Comparison of ENCODE assay signal across 10 cellular contexts in genomic region chr9:31519011-31519410, GRCh38.
DNase-seq lines count a peak whose midpoint lies in the region; ATAC-seq and TF ChIP-seq lines count a peak whose summit lies in the region.
"Had no signal": no experiment of that assay in that cellular context is flagged by ENCODE, and none has a peak within 500 bp of the region (broad histone marks: within the 10 kb centered on the region; RNA-seq: fewer than 3 reads in every experiment).

No MANE protein-coding gene starts in this region.

- no peak overlapping the region for H3K4me3 Mint-ChIP-seq in activated CD4-positive, alpha-beta T cell treated with anti-CD3 and anti-CD28 coated beads for 36 hours
- no peak overlapping the region for H3K4me3 Mint-ChIP-seq in WTC11

- DNase-seq in activated CD4-positive, alpha-beta T cell treated with anti-CD3 and anti-CD28 coated beads for 36 hours = peak; percentile 72
- no peak for DNase-seq in activated CD4-positive, alpha-beta T cell treated with anti-CD3 and anti-CD28 coated beads, Interleukin-2, amount 50 U/mL, for 1 hour
- DNase-seq in WTC11 (ENCODE audit: low spot score) = peak; percentile 51
- DNase-seq in stimulated activated CD4-positive, alpha-beta T cell treated with anti-CD3 and anti-CD28 coated beads, TNF-alpha, amount 100 ng/mL, for 24 hours (ENCODE audit: low read depth in 3 of 3) = peak; percentile 3 to 26 (median 8)
- no peak for DNase-seq in NCI-H446 treated with DMSO at 0.1 percent for 48 hours (lab: John Stamatoyannopoulos, UW)
- no peak for DNase-seq in NK-92 (lab: John Stamatoyannopoulos, UW; ENCODE audit: unreplicated experiment)
- DNase-seq: left colon, NCI-H2081 treated with DMSO at 0.1 percent for 48 hours had no signal

- POLR2A ChIA-PET in activated CD4-positive, alpha-beta T cell treated with anti-CD3 and anti-CD28 coated beads for 36 hours (lab: Charles Lee) = no interaction called here
- POLR2A ChIA-PET in WTC11 (lab: Charles Lee) = no interaction called here

- no peaks in the 10 kb centered on the region for H3K36me3 Mint-ChIP-seq in activated CD4-positive, alpha-beta T cell treated with anti-CD3 and anti-CD28 coated beads for 36 hours (ENCODE audit: low read depth)
- no peaks in the 10 kb centered on the region; the same call in 1 of the 2 replicates for H3K36me3 Mint-ChIP-seq in WTC11

- CTCF ChIA-PET in activated CD4-positive, alpha-beta T cell treated with anti-CD3 and anti-CD28 coated beads for 36 hours (lab: Charles Lee) = no interaction called here
- CTCF ChIA-PET in WTC11 (lab: Charles Lee) = no interaction called here

- peak; percentile 69 for ATAC-seq in activated CD4-positive, alpha-beta T cell treated with anti-CD3 and anti-CD28 coated beads for 36 hours
- ATAC-seq in HG02759 (IDR thresholded peaks at IDR 0.05; ENCODE audit: unreplicated experiment) (peak; percentile 85), WTC11 (peak; percentile 69), GM21367 (IDR thresholded peaks at IDR 0.05; ENCODE audit: unreplicated experiment) (no peak)
- ATAC-seq: left colon had no signal

- no peak overlapping the region for H3K27ac Mint-ChIP-seq in activated CD4-positive, alpha-beta T cell treated with anti-CD3 and anti-CD28 coated beads for 36 hours
- H3K27ac Mint-ChIP-seq in WTC11 = no peak overlapping the region

- peaks cover 9% of the 10 kb centered on the region for H3K4me1 Mint-ChIP-seq in activated CD4-positive, alpha-beta T cell treated with anti-CD3 and anti-CD28 coated beads for 36 hours
- H3K4me1 Mint-ChIP-seq in WTC11 = peaks cover 11% of the 10 kb centered on the region

- TF ChIP-seq CTCF in WTC11 (IDR thresholded peaks at IDR 0.05) = no peak

- no peaks in the 10 kb centered on the region for H3K27me3 Mint-ChIP-seq in activated CD4-positive, alpha-beta T cell treated with anti-CD3 and anti-CD28 coated beads for 36 hours
- H3K27me3 Mint-ChIP-seq in WTC11 (ENCODE audit: low read depth) = no peaks in the 10 kb centered on the region; the same call in 1 of the 2 replicates

- peaks cover 1% of the 10 kb centered on the region for H3K9me3 Mint-ChIP-seq in activated CD4-positive, alpha-beta T cell treated with anti-CD3 and anti-CD28 coated beads for 36 hours (ENCODE audit: low read depth)
- H3K9me3 Mint-ChIP-seq in WTC11 = peaks cover 18% of the 10 kb centered on the region

- intact Hi-C loops in activated CD4-positive, alpha-beta T cell treated with anti-CD3 and anti-CD28 coated beads for 36 hours (cut with DNase I, micrococcal nuclease) = no loop called here

TF ChIP-seq in WTC11, 78 proteins besides CTCF, POLR2A, EP300 and RAD21:
- TF ChIP-seq PRDM15 (CRISPR knock-in tag; IDR thresholded peaks at IDR 0.05) (no peak), HMGXB4 (CRISPR knock-in tag; IDR thresholded peaks at IDR 0.05) (no peak), FOXJ3 (CRISPR knock-in tag; IDR thresholded peaks at IDR 0.05; ENCODE audit: borderline replicate concordance) (no peak), PREB (CRISPR knock-in tag; IDR thresholded peaks at IDR 0.05; ENCODE audit: borderline replicate concordance) (no peak), IRF1 (CRISPR knock-in tag; IDR thresholded peaks at IDR 0.05) (no peak), ZNF219 (CRISPR knock-in tag; IDR thresholded peaks at IDR 0.05; ENCODE audit: borderline replicate concordance) (no peak), ZNF396 (CRISPR knock-in tag; IDR thresholded peaks at IDR 0.05; ENCODE audit: borderline replicate concordance) (no peak)

Comparison
In these comparisons a context has a peak if more than half of its experiments do, and no peak if none do; other contexts are left out.
1. DNase-seq: peak in activated CD4-positive, alpha-beta T cell treated with anti-CD3 and anti-CD28 coated beads for 36 hours (single experiment), WTC11 (single experiment) and stimulated activated CD4-positive, alpha-beta T cell treated with anti-CD3 and anti-CD28 coated beads, TNF-alpha, amount 100 ng/mL, for 24 hours (3 of 3); none in activated CD4-positive, alpha-beta T cell treated with anti-CD3 and anti-CD28 coated beads, Interleukin-2, amount 50 U/mL, for 1 hour (single experiment), NCI-H446 treated with DMSO at 0.1 percent for 48 hours (single experiment) and NK-92 (single experiment).